15 cellular contexts compared by ENCODE assay signal in the genomic region with DNA sequence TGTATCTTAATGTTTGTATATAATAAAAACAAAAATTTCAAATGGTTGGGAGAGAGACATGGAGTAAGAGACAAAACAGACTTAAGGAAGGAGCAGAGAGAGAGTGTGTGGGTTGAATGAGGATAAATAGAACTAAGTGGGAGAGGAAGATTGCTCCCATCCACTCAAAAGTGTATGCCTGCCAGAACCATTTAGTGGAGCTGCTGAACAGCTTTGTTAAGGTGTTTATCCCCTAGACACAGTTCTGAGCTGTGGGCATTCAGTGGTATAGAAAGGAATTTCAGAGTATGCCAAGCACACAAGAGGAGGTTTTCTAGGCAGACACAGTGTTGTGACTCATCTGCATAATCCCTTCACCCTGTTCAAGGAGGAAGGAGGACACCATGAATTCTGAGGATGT.
A peak's percentile ranks its signal among the peaks of the same experiment; 100 is the strongest.
DNase-seq lines count a peak whose midpoint lies in the region; FAIRE-seq and TF ChIP-seq lines count a peak whose summit lies in the region.
"Had no signal": no experiment of that assay in that cellular context is flagged by ENCODE, and none has a peak within 500 bp of the region (broad histone marks: within the 10 kb centered on the region; RNA-seq: fewer than 3 reads in every experiment).

No MANE protein-coding gene starts in this region.

- TF ChIP-seq CTCF in fibroblast of mammary gland (conservative IDR thresholded peaks at IDR 0.05; ENCODE audit: control insufficient read depth, insufficient read depth, low read depth, low read length) (no peak), retinal pigment epithelial cell (conservative IDR thresholded peaks at IDR 0.05; ENCODE audit: low read depth, low read length) (peak; percentile 21)

- H3K4me1 ChIP-seq in HAP-1, result no peaks in the 10 kb centered on the region
- H3K4me1 ChIP-seq: esophagus muscularis mucosa, thyroid gland had no signal

- no peaks in the 10 kb centered on the region for H3K36me3 ChIP-seq in HAP-1 (replicated peaks)
- H3K36me3 ChIP-seq: esophagus muscularis mucosa, thyroid gland had no signal

- no peaks in the 10 kb centered on the region for H3K9me3 ChIP-seq in HAP-1
- H3K9me3 ChIP-seq: thyroid gland had no signal

- no peaks in the 10 kb centered on the region; the same call in 1 of the 2 replicates for H3K27me3 ChIP-seq in HAP-1 (ENCODE audit: low read depth)
- H3K27me3 ChIP-seq: esophagus muscularis mucosa, thyroid gland had no signal

- in situ Hi-C loops in HAP-1 (cut with MboI; ENCODE audit: low sequenced_read_pairs), result no loop called here

- peak; percentile 15 to 71 for DNase-seq in HAP-1 (ENCODE audit: low spot score in 2 of 2)
- DNase-seq in RCC 7860 (ENCODE audit: low spot score), result peak; percentile 35
- peak; percentile 0 for DNase-seq in fibroblast of mammary gland (ENCODE audit: low read depth)
- peak; percentile 60 for DNase-seq in retinal pigment epithelial cell (ENCODE audit: low read depth)
- no peak for DNase-seq in stimulated activated CD4-positive, alpha-beta T cell treated with anti-CD3 and anti-CD28 coated beads, Interleukin-4, amount 100 ng/mL, for 1 hour
- no peak for DNase-seq in MV-4-11 (lab: John Stamatoyannopoulos, UW)
- DNase-seq in activated CD4-positive, alpha-beta T cell treated with anti-CD3 and anti-CD28 coated beads for 48 hours, result no peak
- DNase-seq: activated gamma-delta T cell, immature natural killer cell, NCI-H146, SW 1271, thyroid gland had no signal

- FAIRE-seq in RCC 7860 (lab: Jason Lieb, UNC), result no peak
- FAIRE-seq: HepG2 had no signal

- H3K4me3 ChIP-seq in HAP-1, result no peak overlapping the region
- no peak overlapping the region for H3K4me3 ChIP-seq in fibroblast of mammary gland (ENCODE audit: control insufficient read depth, low read depth, low read length)
- no peak overlapping the region for H3K4me3 ChIP-seq in retinal pigment epithelial cell (ENCODE audit: low read length)
- H3K4me3 ChIP-seq: esophagus muscularis mucosa, skin epidermis, thyroid gland had no signal

Comparison
In these comparisons a context has a peak if more than half of its experiments do, and no peak if none do; other contexts are left out.
1. DNase-seq: peak in HAP-1 (2 of 2), RCC 7860 (single experiment), fibroblast of mammary gland (single experiment) and retinal pigment epithelial cell (single experiment); none in stimulated activated CD4-positive, alpha-beta T cell treated with anti-CD3 and anti-CD28 coated beads, Interleukin-4, amount 100 ng/mL, for 1 hour (single experiment), MV-4-11 (single experiment) and activated CD4-positive, alpha-beta T cell treated with anti-CD3 and anti-CD28 coated beads for 48 hours (single experiment).